15 cellular contexts compared by ENCODE assay signal in the genomic region with DNA sequence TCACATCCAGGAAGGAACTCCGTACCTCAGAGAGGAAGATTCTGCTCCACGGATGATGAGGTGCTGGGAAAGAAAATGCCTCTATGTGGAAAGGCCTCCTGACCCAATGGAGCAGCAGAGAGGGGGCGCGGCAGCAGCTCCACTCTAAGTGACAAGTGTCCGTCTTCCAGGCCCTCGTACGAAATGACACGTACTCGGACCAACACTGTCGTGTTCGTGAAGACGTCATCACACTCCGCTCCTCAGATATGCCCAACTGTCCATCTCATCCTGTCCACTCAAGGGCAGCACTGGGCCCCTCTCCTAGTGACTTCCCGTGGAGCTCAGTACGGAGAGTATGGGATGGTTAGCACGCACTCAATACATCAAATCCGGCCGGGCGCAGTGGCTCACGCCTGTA. TPM values are rescaled to one million over a fixed set of nuclear protein-coding genes. Genes with fewer than 3 reads are reported as not detected.
DNase-seq lines count a peak whose midpoint lies in the region; ATAC-seq and TF ChIP-seq lines count a peak whose summit lies in the region.
"Had no signal": no experiment of that assay in that cellular context is flagged by ENCODE, and none has a peak within 500 bp of the region (broad histone marks: within the 10 kb centered on the region; RNA-seq: fewer than 3 reads in every experiment).

No MANE protein-coding gene starts in this region.

- no peak for TF ChIP-seq POLR2A in IMR-90 (IDR thresholded peaks at IDR 0.05; ENCODE audit: low read depth, low read length)

- CTCF ChIA-PET in IMR-90 (lab: Yijun Ruan, JAX), result interaction anchor here (0.6 kb wide), 1 partner anchor 165 kb away, joined by 3 read pairs; the partner anchor contains the start of gene NXN

- H2AK9ac ChIP-seq in IMR-90 (replicated peaks; ENCODE audit: low read depth, low read length, poor library complexity), result peak overlapping the region; percentile 42

- H3K56ac ChIP-seq in IMR-90 (ENCODE audit: extremely low read depth, insufficient read depth, low read length), result no peak overlapping the region

- in situ Hi-C loops in IMR-90 (cut with MboI; ENCODE audit: low sequenced_read_pairs), result no loop called here

- H3K9me1 ChIP-seq in IMR-90 (ENCODE audit: insufficient read depth, low read length), result peaks cover 14% of the 10 kb centered on the region; the same call in 1 of the 2 replicates

- no peak overlapping the region for H3K9ac ChIP-seq in IMR-90 (ENCODE audit: low read depth, low read length)
- H3K9ac ChIP-seq: BLaER1 treated with 17β-estradiol and CSF1 and Interleukin-3, amounts not matched to agents 10 nM and 100 nM had no signal

- no peak overlapping the region for H2AK5ac ChIP-seq in IMR-90 (ENCODE audit: low read depth, low read length)

- H3K4me2 ChIP-seq in IMR-90 (ENCODE audit: low read depth, low read length) (no peak overlapping the region), hepatocyte (no peak overlapping the region), osteoblast (ENCODE audit: insufficient read depth, low read length) (no peak overlapping the region)
- H3K4me2 ChIP-seq: GM23338 had no signal

- H3K14ac ChIP-seq in IMR-90 (replicated peaks; ENCODE audit: low read depth, low read length), result no peak overlapping the region

- 0 out of 2 replicates have a peak, but pooled peaks have one; percentile 6 for ATAC-seq in IMR-90 (ENCODE audit: low read depth)
- ATAC-seq in HG02571 (IDR thresholded peaks at IDR 0.05; ENCODE audit: unreplicated experiment), result no peak
- ATAC-seq: CD8-positive, alpha-beta T cell; GM23338 had no signal

- WGBS in IMR-90 (ENCODE audit: extremely low coverage in 2 of 2, insufficient read length in 1 of 2), 2 experiments, result 100% methylated on average over 4 of the region's 20 CpGs; no CpG with 5 or more reads in 1 of the 2 experiments
- WGBS in hepatocyte (ENCODE audit: low lambda C conversion rate, missing lambda C conversion rate), result 97% methylated on average over 20 of the region's 20 CpGs

- no peaks in the 10 kb centered on the region for H3K27me3 ChIP-seq in IMR-90 (ENCODE audit: control insufficient read depth, insufficient read depth, low read length)
- H3K27me3 ChIP-seq in hepatocyte, result no peaks in the 10 kb centered on the region
- no peaks in the 10 kb centered on the region for H3K27me3 ChIP-seq in osteoblast (ENCODE audit: insufficient read depth, low read length)
- H3K27me3 ChIP-seq: BLaER1 treated with 17β-estradiol and CSF1 and Interleukin-3, amounts not matched to agents 10 nM and 100 nM had no signal

- H3K27ac ChIP-seq in IMR-90 (ENCODE audit: insufficient read depth, low read length) (no peak overlapping the region), hepatocyte (peak overlapping the region; percentile 12), osteoblast (ENCODE audit: low read depth, low read length) (no peak overlapping the region)
- H3K27ac ChIP-seq: BLaER1 treated with 17β-estradiol and CSF1 and Interleukin-3, amounts not matched to agents 10 nM and 100 nM had no signal

- intact Hi-C loops in IMR-90 (cut with micrococcal nuclease), result no loop called here

- POLR2A ChIA-PET in IMR-90 (lab: Charles Lee; ENCODE audit: unreplicated experiment), result no interaction called here

- no peaks in the 10 kb centered on the region for H3K79me2 ChIP-seq in hepatocyte
- no peaks in the 10 kb centered on the region for H3K79me2 ChIP-seq in osteoblast (ENCODE audit: insufficient read depth, low read length)

- no peak for TF ChIP-seq RAD21 in IMR-90 (IDR thresholded peaks at IDR 0.05; ENCODE audit: low read length)

- H2AFZ ChIP-seq in IMR-90 (replicated peaks; ENCODE audit: low read length, poor library complexity), result peak overlapping the region; percentile 14
- no peak overlapping the region for H2AFZ ChIP-seq in hepatocyte
- H2AFZ ChIP-seq in osteoblast (ENCODE audit: low read length), result no peak overlapping the region
- H2AFZ ChIP-seq: GM23338 had no signal

- no peak overlapping the region for H2BK5ac ChIP-seq in IMR-90 (ENCODE audit: low read depth, low read length, poor library complexity, severe bottlenecking)

- no peaks in the 10 kb centered on the region for H3K9me2 ChIP-seq in hepatocyte (replicated peaks; ENCODE audit: insufficient read depth)

- H3K36me3 ChIP-seq in IMR-90 (ENCODE audit: control insufficient read depth, insufficient read depth, low read length), result peaks cover 64% of the 10 kb centered on the region
- H3K36me3 ChIP-seq in hepatocyte (replicated peaks; ENCODE audit: insufficient read depth, low read depth), result no peaks in the 10 kb centered on the region
- H3K36me3 ChIP-seq in osteoblast (ENCODE audit: insufficient read depth, low read length), result peaks cover 13% of the 10 kb centered on the region

- H3K4me3 ChIP-seq in IMR-90 (ENCODE audit: insufficient read depth, low read depth, low read length) (no peak overlapping the region), hepatocyte (no peak overlapping the region), osteoblast (ENCODE audit: insufficient read depth, low read length) (no peak overlapping the region)
- H3K4me3 ChIP-seq: BLaER1 treated with 17β-estradiol and CSF1 and Interleukin-3, amounts not matched to agents 10 nM and 100 nM; GM23338 had no signal

- H3K23ac ChIP-seq in IMR-90 (ENCODE audit: low read depth, low read length), result no peak overlapping the region

- TF ChIP-seq CTCF in IMR-90 (conservative IDR thresholded peaks at IDR 0.05; ENCODE audit: low read depth, low read length) (no peak), hepatocyte (IDR thresholded peaks at IDR 0.05; ENCODE audit: poor library complexity) (no peak), osteoblast (IDR thresholded peaks at IDR 0.05; ENCODE audit: extremely low read depth, low read depth, low read length) (no peak)

- H3K9me3 ChIP-seq in IMR-90 (ENCODE audit: control insufficient read depth, insufficient read depth, low read length) (no peaks in the 10 kb centered on the region), hepatocyte (ENCODE audit: low read depth) (no peaks in the 10 kb centered on the region), osteoblast (ENCODE audit: low read depth, low read length) (no peaks in the 10 kb centered on the region)
- H3K9me3 ChIP-seq: BLaER1 treated with 17β-estradiol and CSF1 and Interleukin-3, amounts not matched to agents 10 nM and 100 nM had no signal

- H4K91ac ChIP-seq in IMR-90 (ENCODE audit: insufficient read depth, low read depth, low read length), result no peak overlapping the region

- H2BK120ac ChIP-seq in IMR-90 (ENCODE audit: low read depth, low read length), result no peak overlapping the region

- no peak overlapping the region for H3K4ac ChIP-seq in IMR-90 (ENCODE audit: low read depth, low read length)

- DNase-seq in IMR-90 (no peak), hepatocyte (ENCODE audit: low spot score) (no peak), osteoblast (ENCODE audit: insufficient read length, low spot score, missing footprints) (peak; percentile 71), NCI-H524 (lab: John Stamatoyannopoulos, UW) (no peak), NCI-H2107 (lab: John Stamatoyannopoulos, UW) (no peak), NCI-H748 (lab: John Stamatoyannopoulos, UW; ENCODE audit: unreplicated experiment) (no peak)
- DNase-seq: 8988T; Calu3; CD8-positive, alpha-beta T cell; DMS79 treated with DMSO at 0.1 percent for 48 hours; GF-D8; HCEC 1CT had no signal

- H4K8ac ChIP-seq in IMR-90 (ENCODE audit: low read depth in 2 of 2, low read length in 2 of 2), result no peak overlapping the region

- H2BK20ac ChIP-seq in IMR-90 (ENCODE audit: low read depth, low read length), result no peak overlapping the region

- no peak overlapping the region for H3K18ac ChIP-seq in IMR-90 (ENCODE audit: low read depth, low read length)

- no TSS peak for BruUV-seq in IMR-90 (replicated peaks; lab: Mats Ljungman, UMichigan)

- H4K5ac ChIP-seq in IMR-90 (ENCODE audit: low read depth, low read length), result no peak overlapping the region

- peaks cover 12 to 29% of the 10 kb centered on the region in 2 experiments for H3K79me1 ChIP-seq in IMR-90 (ENCODE audit: low read depth in 1 of 2, low read length in 2 of 2)

- no peak overlapping the region for H2BK15ac ChIP-seq in IMR-90 (ENCODE audit: low read depth, low read length)

- dilution Hi-C loops in IMR-90 (cut with HindIII; ENCODE audit: low sequenced_read_pairs, unreplicated experiment), result no loop called here

- H3K4me1 ChIP-seq in IMR-90 (ENCODE audit: control insufficient read depth, insufficient read depth, low read length), result no peaks in the 10 kb centered on the region
- H3K4me1 ChIP-seq in hepatocyte (ENCODE audit: insufficient read depth), result no peaks in the 10 kb centered on the region
- H3K4me1 ChIP-seq in osteoblast (ENCODE audit: insufficient read depth, low read length), result no peaks in the 10 kb centered on the region

- peaks cover 43% of the 10 kb centered on the region for H4K20me1 ChIP-seq in IMR-90 (ENCODE audit: insufficient read depth, low read length)
- H4K20me1 ChIP-seq in hepatocyte (ENCODE audit: insufficient read depth, poor library complexity, severe bottlenecking), result no peaks in the 10 kb centered on the region
- H4K20me1 ChIP-seq in osteoblast (ENCODE audit: insufficient read depth, low read length), result peaks cover 19% of the 10 kb centered on the region

TF ChIP-seq in IMR-90, 13 proteins besides CTCF, POLR2A, EP300 and RAD21 (continues in another document):
- TF ChIP-seq SMC3 (IDR thresholded peaks at IDR 0.05; ENCODE audit: low read depth, low read length), result no peak
- TF ChIP-seq, protein P1, sequence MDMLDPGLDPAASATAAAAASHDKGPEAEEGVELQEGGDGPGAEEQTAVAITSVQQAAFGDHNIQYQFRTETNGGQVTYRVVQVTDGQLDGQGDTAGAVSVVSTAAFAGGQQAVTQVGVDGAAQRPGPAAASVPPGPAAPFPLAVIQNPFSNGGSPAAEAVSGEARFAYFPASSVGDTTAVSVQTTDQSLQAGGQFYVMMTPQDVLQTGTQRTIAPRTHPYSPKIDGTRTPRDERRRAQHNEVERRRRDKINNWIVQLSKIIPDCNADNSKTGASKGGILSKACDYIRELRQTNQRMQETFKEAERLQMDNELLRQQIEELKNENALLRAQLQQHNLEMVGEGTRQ (IDR thresholded peaks at IDR 0.05; ENCODE audit: low read depth, low read length), result no peak
- TF ChIP-seq CHD1 (IDR thresholded peaks at IDR 0.05; ENCODE audit: low read depth, low read length), result no peak
- TF ChIP-seq CEBPB (IDR thresholded peaks at IDR 0.05; ENCODE audit: low read depth, low read length), result no peak
- TF ChIP-seq RCOR1 (IDR thresholded peaks at IDR 0.05; ENCODE audit: insufficient replicate concordance, low read length), result no peak

RNA-seq across cellular contexts. Expression of gene MRM3, which starts 32.2 kb away (rescaled TPM):
- total RNA-seq in IMR-90 (2012; rRNA removed) (15.2 and 16.1 TPM in 2 replicates), hepatocyte (14.6 and 17.0 TPM in 2 replicates), osteoblast (16.5 and 19.5 TPM in 2 replicates)
- polyA plus RNA-seq in IMR-90 (2012; rRNA removed) (8.9 and 9.0 TPM in 2 replicates), hepatocyte (13.3 and 15.3 TPM in 2 replicates)
- 8.3 and 10.0 TPM in 2 replicates for polyA plus RNA-seq in IMR-90 (2012; cell fraction: cytosol; rRNA removed)
- 5.4 and 7.5 TPM in 2 replicates for polyA plus RNA-seq in IMR-90 (2012; cell fraction: nucleus; rRNA removed; ENCODE audit: low replicate concordance)

RNA-seq across cellular contexts. Expression of gene GLOD4, which starts 32.3 kb away (rescaled TPM):
- total RNA-seq in IMR-90 (2012; rRNA removed) (26.3 and 41.1 TPM in 2 replicates), hepatocyte (70.8 and 120 TPM in 2 replicates), osteoblast (39.4 and 43.3 TPM in 2 replicates)
- polyA plus RNA-seq in IMR-90 (2012; rRNA removed) (26.5 and 36.7 TPM in 2 replicates), hepatocyte (68.1 and 74.1 TPM in 2 replicates)
- polyA plus RNA-seq in IMR-90 (2012; cell fraction: cytosol; rRNA removed), result 7.9 and 19.3 TPM in 2 replicates
- polyA plus RNA-seq in IMR-90 (2012; cell fraction: nucleus; rRNA removed; ENCODE audit: low replicate concordance), result 10.6 and 51.9 TPM in 2 replicates
